ENCODE assay signal across 13 cellular contexts in the genomic region with DNA sequence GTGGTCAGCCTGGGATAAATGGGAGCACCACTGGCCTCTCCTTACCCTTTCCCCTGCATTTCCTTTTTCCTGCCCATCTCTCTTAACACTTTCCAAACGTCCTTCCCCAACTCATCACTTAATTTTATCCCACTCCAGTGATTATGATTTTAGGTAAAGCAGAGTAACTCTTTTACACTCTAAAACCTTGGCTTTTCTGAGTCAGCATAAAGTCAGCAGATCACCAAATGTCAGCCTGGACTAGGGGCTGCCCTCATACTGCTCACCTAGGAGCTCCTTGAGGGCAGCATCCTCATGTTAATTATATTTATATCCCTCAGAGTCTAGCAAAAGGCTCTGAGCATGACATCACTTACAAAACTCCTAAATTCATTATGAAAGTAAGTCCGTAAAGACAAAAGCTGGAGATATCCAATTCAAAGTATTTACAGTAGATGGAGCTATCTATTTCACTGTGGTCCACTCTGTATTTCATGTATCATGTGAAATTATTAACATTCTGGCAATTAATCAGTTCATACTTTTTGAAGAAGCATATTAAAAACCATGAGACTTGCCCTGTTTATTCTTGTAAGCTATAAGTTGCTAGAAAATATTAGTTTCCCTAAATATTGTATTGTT. TPM values are rescaled to one million over a fixed set of nuclear protein-coding genes. Genes with fewer than 3 reads are reported as not detected.
DNase-seq lines count a peak whose midpoint lies in the region; ATAC-seq and TF ChIP-seq lines count a peak whose summit lies in the region.
"Had no signal": no experiment of that assay in that cellular context is flagged by ENCODE, and none has a peak within 500 bp of the region (broad histone marks: within the 10 kb centered on the region; RNA-seq: fewer than 3 reads in every experiment).

No MANE protein-coding gene starts in this region.

- H3K9me3 ChIP-seq in Karpas-422 (ENCODE audit: low read length) (no peaks in the 10 kb centered on the region), heart left ventricle (no peaks in the 10 kb centered on the region)
- H3K9me3 ChIP-seq: ascending aorta, Caco-2, thyroid gland had no signal

- H4K20me1 ChIP-seq in Karpas-422 (ENCODE audit: insufficient read depth, low read depth, low read length), result no peaks in the 10 kb centered on the region

- no peaks in the 10 kb centered on the region for H3K4me1 Mint-ChIP-seq in activated T-helper 17 cell treated with anti-CD3 and anti-CD28 coated beads, Interleukin-2, amount 50 U/mL, for 72 hours
- H3K4me1 Mint-ChIP-seq: WTC11 had no signal

- 35 to 62% (median 39%) methylated on average over 2 of the region's 2 CpGs for WGBS in heart left ventricle, 4 donors

- no peaks in the 10 kb centered on the region for H3K36me3 Mint-ChIP-seq in activated T-helper 17 cell treated with anti-CD3 and anti-CD28 coated beads, Interleukin-2, amount 50 U/mL, for 72 hours (ENCODE audit: low read depth)
- H3K36me3 Mint-ChIP-seq: WTC11 had no signal

- H3K9ac ChIP-seq in Karpas-422 (ENCODE audit: low read length), result no peak overlapping the region

- H2AFZ ChIP-seq in Karpas-422 (ENCODE audit: low read length), result no peak overlapping the region

- peak overlapping the region; percentile 2 for H3K4me2 ChIP-seq in Karpas-422 (ENCODE audit: low read depth, low read length, poor library complexity, severe bottlenecking)

- H3K9me3 Mint-ChIP-seq in activated T-helper 17 cell treated with anti-CD3 and anti-CD28 coated beads, Interleukin-2, amount 50 U/mL, for 72 hours, result no peaks in the 10 kb centered on the region
- H3K9me3 Mint-ChIP-seq: activated T-cell treated with anti-CD3 and anti-CD28 coated beads, Interleukin-2, amount 50 U/mL, for 72 hours; WTC11 had no signal

- H3K79me2 ChIP-seq in Karpas-422 (ENCODE audit: low read length), result no peaks in the 10 kb centered on the region

- ATAC-seq in heart left ventricle (peak in 1 of 4 donors; percentile 42), sciatic nerve (peak; percentile 57)
- no peak for ATAC-seq in activated T-helper 17 cell treated with anti-CD3 and anti-CD28 coated beads, Interleukin-2, amount 50 U/mL, for 72 hours (replicated peaks)
- ATAC-seq: activated T-cell treated with anti-CD3 and anti-CD28 coated beads, Interleukin-2, amount 50 U/mL, for 72 hours; WTC11 had no signal

- DNase-seq in Karpas-422 (peak; percentile 64), heart left ventricle (no peak), sciatic nerve (ENCODE audit: low spot score) (no peak), HuH-7.5 (ENCODE audit: low spot score) (no peak), middle frontal gyrus (ENCODE audit: extremely low spot score, low spot score) (no peak)
- DNase-seq: activated T-cell treated with anti-CD3 and anti-CD28 coated beads, Interleukin-2, amount 50 U/mL, for 72 hours; Caco-2; SIG-M5; thyroid gland had no signal

- H3K27ac Mint-ChIP-seq in activated T-helper 17 cell treated with anti-CD3 and anti-CD28 coated beads, Interleukin-2, amount 50 U/mL, for 72 hours, result no peak overlapping the region
- H3K27ac Mint-ChIP-seq: activated T-cell treated with anti-CD3 and anti-CD28 coated beads, Interleukin-2, amount 50 U/mL, for 72 hours; WTC11 had no signal

- no peak overlapping the region for H3K4me3 Mint-ChIP-seq in activated T-helper 17 cell treated with anti-CD3 and anti-CD28 coated beads, Interleukin-2, amount 50 U/mL, for 72 hours
- H3K4me3 Mint-ChIP-seq: activated T-cell treated with anti-CD3 and anti-CD28 coated beads, Interleukin-2, amount 50 U/mL, for 72 hours; WTC11 had no signal

- intact Hi-C loops in heart left ventricle (cut with DNase I), result no loop called here
- intact Hi-C loops in sciatic nerve (cut with DNase I), result no loop called here

- H3K27me3 Mint-ChIP-seq in activated T-helper 17 cell treated with anti-CD3 and anti-CD28 coated beads, Interleukin-2, amount 50 U/mL, for 72 hours, result peaks cover 4% of the 10 kb centered on the region

- no peak overlapping the region for H3K4me3 ChIP-seq in Karpas-422 (ENCODE audit: low read length)
- no peak overlapping the region for H3K4me3 ChIP-seq in heart left ventricle
- H3K4me3 ChIP-seq: ascending aorta, thyroid gland had no signal

- H3K27me3 ChIP-seq in Karpas-422 (ENCODE audit: low read length) (no peaks in the 10 kb centered on the region), heart left ventricle (no peaks in the 10 kb centered on the region)
- H3K27me3 ChIP-seq: ascending aorta, thyroid gland had no signal

- TF ChIP-seq POLR2A in heart left ventricle (IDR thresholded peaks at IDR 0.05), result no peak

- no peaks in the 10 kb centered on the region for H3K9me2 ChIP-seq in Karpas-422 (replicated peaks; ENCODE audit: insufficient read depth, low read length)

- no peaks in the 10 kb centered on the region for H3K36me3 ChIP-seq in Karpas-422 (ENCODE audit: insufficient read depth, low read length)
- H3K36me3 ChIP-seq in heart left ventricle, result no peaks in the 10 kb centered on the region
- H3K36me3 ChIP-seq: ascending aorta, thyroid gland had no signal

- H3K27ac ChIP-seq in Karpas-422 (ENCODE audit: low read length) (no peak overlapping the region), VCaP (no peak overlapping the region), heart left ventricle (no peak overlapping the region)
- H3K27ac ChIP-seq: ascending aorta, thyroid gland had no signal

- H3K4me1 ChIP-seq in Karpas-422 (ENCODE audit: low read length) (peaks cover 25% of the 10 kb centered on the region), heart left ventricle (peaks cover 0 to 20% (median 0%) of the 10 kb centered on the region in 12 donors)
- H3K4me1 ChIP-seq: ascending aorta, Caco-2, thyroid gland had no signal

- peak; percentile 76 for TF ChIP-seq CTCF in VCaP (conservative IDR thresholded peaks at IDR 0.05)
- peak in 10 of 12 donors; percentile 18 to 55 (median 40) for TF ChIP-seq CTCF in heart left ventricle (IDR thresholded peaks at IDR 0.05)

RNA-seq across cellular contexts. Expression of a gene that starts 17.0 kb away (rescaled TPM):
- 117 and 314 TPM in 2 replicates for total RNA-seq in Karpas-422 (2014; rRNA removed; shearing (Covaris generic); ENCODE audit: low replicate concordance)
- total RNA-seq in heart left ventricle, result 10 to 100 TPM; 21.6 to 57.9 (median 33.3) TPM
- 10 to 100 TPM in 1 of 2 donors, 1 to 10 TPM in 1; 5.4 to 10.5 TPM for polyA plus RNA-seq in heart left ventricle
- 92.0 TPM for total RNA-seq in sciatic nerve
- 10 to 100 TPM; 46.5 to 48.1 TPM for total RNA-seq in activated T-helper 17 cell treated with anti-CD3 and anti-CD28 coated beads, Interleukin-2, amount 50 U/mL, for 72 hours
